8 cellular contexts compared by ENCODE assay signal in the genomic region with DNA sequence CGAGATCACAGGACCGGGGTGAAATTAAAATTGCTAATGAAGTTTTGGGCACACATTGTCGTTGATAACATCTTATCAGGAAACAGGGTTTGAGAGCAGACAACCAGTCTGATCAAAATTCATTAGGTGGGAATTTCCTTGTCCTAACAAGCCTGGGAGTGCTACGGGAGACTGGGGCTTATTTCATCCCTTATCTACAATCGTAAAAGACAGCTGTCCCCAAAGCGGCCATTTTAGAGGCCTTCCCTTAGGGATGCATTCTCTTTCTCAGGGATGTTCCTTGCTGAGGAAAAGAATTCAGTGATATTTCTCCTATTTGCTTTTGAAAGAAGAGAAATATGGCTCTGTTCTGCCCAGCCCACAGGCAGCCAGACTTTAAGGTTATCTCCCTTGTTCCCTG. TPM values are rescaled to one million over a fixed set of nuclear protein-coding genes. Genes with fewer than 3 reads are reported as not detected.
DNase-seq lines count a peak whose midpoint lies in the region; ATAC-seq, FAIRE-seq and TF ChIP-seq lines count a peak whose summit lies in the region.
"Not testable (repeated sequence)": the region's sequence is repeated elsewhere in the genome, so short reads cannot be mapped to it uniquely, and the experiment has no call there.

No MANE protein-coding gene starts in this region.

- intact Hi-C loops in HCT116 (cut with micrococcal nuclease); K562 (cut with micrococcal nuclease): not testable (repeated sequence)

- DNase-seq in DMS 273 (lab: John Stamatoyannopoulos, UW; ENCODE audit: unreplicated experiment) (peak; percentile 37), DMS53 (lab: John Stamatoyannopoulos, UW) (peak; percentile 12), SK-N-DZ (ENCODE audit: low spot score) (peak; percentile 7), mesendoderm (peak; percentile 22)
- not testable (repeated sequence) for DNase-seq in HCT116 (ENCODE audit: low read depth, low spot score); K562 (ENCODE audit: extremely low read depth in 1 of 4, low spot score in 3 of 4); endothelial cell (ENCODE audit: low spot score)

- H3K4me1 ChIP-seq in HCT116 (ENCODE audit: control insufficient read depth in 1 of 2, insufficient read depth in 2 of 2, low read length in 2 of 2); HEK293 (ENCODE audit: control insufficient read depth, insufficient read depth, low read length); K562 (replicated peaks in 1 of 2; ENCODE audit: control insufficient read depth in 2 of 2, insufficient read depth in 2 of 2, low read length in 2 of 2); mesendoderm (ENCODE audit: control insufficient read depth, low read depth, low read length): not testable (repeated sequence)

- not testable (repeated sequence) for TF ChIP-seq RAD21 in HCT116 (IDR thresholded peaks at IDR 0.05; ENCODE audit: low read depth); K562 (CRISPR knock-in tag; conservative IDR thresholded peaks at IDR 0.05 in 1 of 2, IDR thresholded peaks at IDR 0.05 in 1 of 2)

- not testable (repeated sequence) for H3K79me2 ChIP-seq in HCT116 (ENCODE audit: insufficient read depth, low read length); K562 (ENCODE audit: control insufficient read depth, insufficient read depth, low read length); mesendoderm (ENCODE audit: control insufficient read depth, insufficient read depth, low read length)

- not testable (repeated sequence) for H4K8ac ChIP-seq in mesendoderm (ENCODE audit: low read depth, low read length)

- not testable (repeated sequence) for H3K4me1 Mint-ChIP-seq in endothelial cell (ENCODE audit: unreplicated experiment)

- in situ Hi-C loops in K562 (cut with MboI) = not testable (repeated sequence)

- not testable (repeated sequence) for H3K4me2 ChIP-seq in HCT116 (ENCODE audit: low read length); K562 (ENCODE audit: insufficient read depth, low read length); mesendoderm (ENCODE audit: low read length)

- not testable (repeated sequence) for H3K9me1 ChIP-seq in K562 (ENCODE audit: control insufficient read depth, insufficient read depth, low read length)

- H3K18ac ChIP-seq in mesendoderm (ENCODE audit: low read length) = not testable (repeated sequence)

- not testable (repeated sequence) for H3K36me3 Mint-ChIP-seq in endothelial cell (ENCODE audit: low read depth, unreplicated experiment)

- not testable (repeated sequence) for H3K27ac ChIP-seq in HCT116 (ENCODE audit: low read depth, low read length); HEK293 (ENCODE audit: extremely low read depth, low read depth, low read length); K562 (ENCODE audit: extremely low read depth, low read depth, low read length); mesendoderm (ENCODE audit: low read depth, low read length)

- not testable (repeated sequence) for H3K4me3 Mint-ChIP-seq in endothelial cell (ENCODE audit: unreplicated experiment)

- H4K5ac ChIP-seq in mesendoderm (ENCODE audit: low read length) = not testable (repeated sequence)

- not testable (repeated sequence) for H3K27me3 ChIP-seq in HCT116 (ENCODE audit: insufficient read depth, low read length); K562 (ENCODE audit: control insufficient read depth in 2 of 2, insufficient read depth in 2 of 2, low read length in 2 of 2); mesendoderm (ENCODE audit: insufficient read depth, low read length, poor library complexity)

- TF ChIP-seq POLR2A in HCT116 (IDR thresholded peaks at IDR 0.05; ENCODE audit: borderline replicate concordance, extremely low read depth, insufficient read depth, insufficient read length); K562 (conservative IDR thresholded peaks at IDR 0.05): not testable (repeated sequence)

- POLR2A ChIA-PET in HCT116 (lab: Charles Lee); HEK293 (lab: Yijun Ruan, JAX); K562 (lab: Yijun Ruan, JAX): not testable (repeated sequence)

- H2BK15ac ChIP-seq in mesendoderm (replicated peaks; ENCODE audit: low read depth) = not testable (repeated sequence)

- H3K4me3 ChIP-seq in HCT116 (replicated peaks in 1 of 2; ENCODE audit: low read depth in 1 of 2, low read length in 2 of 2); HEK293 (ENCODE audit: low read depth, low read length); K562; mesendoderm (ENCODE audit: low read length): not testable (repeated sequence)

- H3K56ac ChIP-seq in mesendoderm (ENCODE audit: low read length) = not testable (repeated sequence)

- H3K9me3 Mint-ChIP-seq in endothelial cell (ENCODE audit: unreplicated experiment) = not testable (repeated sequence)

- not testable (repeated sequence) for BruUV-seq in HCT116 (replicated peaks; lab: Mats Ljungman, UMichigan); K562 (replicated peaks; lab: Mats Ljungman, UMichigan)

- not testable (repeated sequence) for H3K23ac ChIP-seq in mesendoderm (ENCODE audit: low read length)

- ATAC-seq in HCT116, K562: not testable (repeated sequence)

- not testable (repeated sequence) for H3K36me3 ChIP-seq in HCT116 (ENCODE audit: control insufficient read depth in 1 of 2, insufficient read depth in 2 of 2, low read length in 2 of 2); HEK293 (ENCODE audit: control insufficient read depth in 2 of 2, insufficient read depth in 1 of 2, low read length in 2 of 2); K562 (ENCODE audit: control insufficient read depth, insufficient read depth, low read length); mesendoderm (ENCODE audit: control insufficient read depth, insufficient read depth, low read length)

- RAD21 ChIA-PET in HCT116 (lab: Charles Lee; ENCODE audit: low non-redundant PET in 1 of 2, low total read pairs in 2 of 2, uncharacterized antibody in 2 of 2, unreplicated experiment in 2 of 2) = not testable (repeated sequence)

- not testable (repeated sequence) for TF ChIP-seq CTCF in HCT116 (IDR thresholded peaks at IDR 0.05 in 2 of 3, conservative IDR thresholded peaks at IDR 0.05 in 1 of 3; ENCODE audit: borderline replicate concordance in 1 of 3, insufficient read depth in 1 of 3, low read depth in 2 of 3, low read length in 2 of 3); HEK293 (tag by site-specific recombination; IDR thresholded peaks at IDR 0.05); K562 (IDR thresholded peaks at IDR 0.05 in 2 of 3, conservative IDR thresholded peaks at IDR 0.05 in 1 of 3; ENCODE audit: insufficient read depth in 2 of 3, low read depth in 1 of 3, low read length in 3 of 3); endothelial cell (IDR thresholded peaks at IDR 0.05; ENCODE audit: unreplicated experiment)

- H2BK5ac ChIP-seq in mesendoderm (ENCODE audit: low read length) = not testable (repeated sequence)

- H2BK120ac ChIP-seq in mesendoderm (ENCODE audit: low read depth, low read length) = not testable (repeated sequence)

- not testable (repeated sequence) for FAIRE-seq in K562 (lab: Jason Lieb, UNC)

- WGBS in K562 (ENCODE audit: insufficient coverage, low coverage, missing lambda C conversion rate) = 18% methylated on average over 6 of the region's 6 CpGs
- WGBS in mesendoderm (ENCODE audit: extremely low coverage, insufficient coverage, low lambda C conversion rate) = no CpG with 5 or more reads among the region's 6 CpGs

- H3K27me3 Mint-ChIP-seq in endothelial cell (ENCODE audit: unreplicated experiment) = not testable (repeated sequence)

- H3K27ac Mint-ChIP-seq in endothelial cell (ENCODE audit: unreplicated experiment) = peak overlapping the region; percentile 80

- CTCF ChIA-PET in HCT116 (lab: Charles Lee); HEK293 (lab: Yijun Ruan, JAX); K562 (lab: Yijun Ruan, JAX; ENCODE audit: low intra/inter-chr PET ratio): not testable (repeated sequence)

- H2AFZ ChIP-seq in HCT116 (ENCODE audit: low read depth, low read length, poor library complexity, severe bottlenecking); K562 (ENCODE audit: low read depth, low read length): not testable (repeated sequence)

- not testable (repeated sequence) for H3K9me3 ChIP-seq in HCT116 (ENCODE audit: control insufficient read depth in 1 of 2, insufficient read depth in 1 of 2, low read depth in 1 of 2, low read length in 2 of 2); HEK293 (ENCODE audit: control insufficient read depth, insufficient read depth, low read depth, low read length); K562 (replicated peaks; ENCODE audit: control insufficient read depth, insufficient read depth, low read depth, low read length)

- H4K20me1 ChIP-seq in HCT116 (ENCODE audit: insufficient read depth); K562 (replicated peaks; ENCODE audit: control insufficient read depth, insufficient read depth, low read length): not testable (repeated sequence)

- H3K79me1 ChIP-seq in mesendoderm (ENCODE audit: low read length) = not testable (repeated sequence)

- not testable (repeated sequence) for TF ChIP-seq EP300 in K562 (IDR thresholded peaks at IDR 0.05; ENCODE audit: low read length)

- H2AK5ac ChIP-seq in mesendoderm (ENCODE audit: low read length) = not testable (repeated sequence)

- not testable (repeated sequence) for H3K9ac ChIP-seq in HCT116 (ENCODE audit: low read length); K562 (ENCODE audit: insufficient read depth in 1 of 2, low read depth in 2 of 2, low read length in 2 of 2); mesendoderm (ENCODE audit: low read length)

- not testable (repeated sequence) for H3K9me2 ChIP-seq in HCT116 (ENCODE audit: insufficient read depth)

- H3K4ac ChIP-seq in mesendoderm (ENCODE audit: low read depth, low read length) = not testable (repeated sequence)

RNA-seq across cellular contexts. Expression of gene FDX1, which starts 8.1 kb away (rescaled TPM):
- total RNA-seq in HCT116 (2021; ENCODE audit: unreplicated experiment) (14.5 TPM), K562 (2014; rRNA removed) (9.7 and 11.4 TPM in 2 replicates), K562 (2014; rRNA removed; fragmentation: Illumina TruSeq; extraction: Trizol) (13.2 and 14.5 TPM in 2 replicates), K562 (2015; rRNA removed; fragmentation: Illumina TruSeq; extraction: Trizol) (9.8 and 11.8 TPM in 2 replicates), K562 (2021) (12.9 and 14.3 TPM in 2 replicates), endothelial cell (ENCODE audit: unreplicated experiment) (14.3 TPM)
- polyA plus RNA-seq in HCT116 (2012) = 6.0 and 7.0 TPM in 2 replicates
- polyA plus RNA-seq in SK-N-DZ (2014; cell fraction: cytosol; rRNA removed) = 7.3 TPM in 2 replicates
- 3.1 and 3.6 TPM in 2 replicates for polyA plus RNA-seq in SK-N-DZ (2014; cell fraction: nucleus; rRNA removed)
- total RNA-seq in K562 (2011; cell fraction: chromatin; rRNA removed; ENCODE audit: low replicate concordance) = 1.3 and 3.3 TPM in 2 replicates
- 1.4 and 1.5 TPM in 2 replicates for total RNA-seq in K562 (2011; cell fraction: nucleolus; rRNA removed)
- 2.3 and 6.9 TPM in 2 replicates for total RNA-seq in K562 (2011; cell fraction: nucleoplasm; rRNA removed)
- polyA plus RNA-seq in K562 (2011; rRNA removed) (7.9 and 13.0 TPM in 2 replicates), K562 (2014; fragmentation: Illumina TruSeq; extraction: Trizol) (7.3 and 7.5 TPM in 2 replicates), K562 (2014; fragmentation: Nextera tagmentation; extraction: Ambion mirVana) (1 to 10 TPM; 6.4 to 6.9 TPM), K562 (2014; rRNA removed) (9.7 and 10.7 TPM in 2 replicates)
- polyA plus RNA-seq in K562 (2011; cell fraction: cytosol; rRNA removed) = 4.6 and 4.9 TPM in 2 replicates
- polyA plus RNA-seq in K562 (2011; cell fraction: nucleus; rRNA removed) = 1.7 and 2.3 TPM in 2 replicates
- polyA plus RNA-seq in K562 (2012) = 8.3 and 13.6 TPM in 2 replicates
- 6.6 and 7.9 TPM in 2 replicates for polyA minus RNA-seq in K562 (2011; rRNA and poly(A)+ RNA removed)
- polyA minus RNA-seq in K562 (2011; cell fraction: cytosol; rRNA and poly(A)+ RNA removed) = 3.6 and 4.0 TPM in 2 replicates
- polyA minus RNA-seq in K562 (2011; cell fraction: nucleus; rRNA and poly(A)+ RNA removed) = 1.6 and 2.0 TPM in 2 replicates
- 11.1 TPM for polyA plus RNA-seq in mesendoderm (2013, experiment 1 of 2)
- 11.4 TPM for polyA plus RNA-seq in mesendoderm (2013, experiment 2 of 2)
